23 cellular contexts compared by ENCODE assay signal in the genomic region with DNA sequence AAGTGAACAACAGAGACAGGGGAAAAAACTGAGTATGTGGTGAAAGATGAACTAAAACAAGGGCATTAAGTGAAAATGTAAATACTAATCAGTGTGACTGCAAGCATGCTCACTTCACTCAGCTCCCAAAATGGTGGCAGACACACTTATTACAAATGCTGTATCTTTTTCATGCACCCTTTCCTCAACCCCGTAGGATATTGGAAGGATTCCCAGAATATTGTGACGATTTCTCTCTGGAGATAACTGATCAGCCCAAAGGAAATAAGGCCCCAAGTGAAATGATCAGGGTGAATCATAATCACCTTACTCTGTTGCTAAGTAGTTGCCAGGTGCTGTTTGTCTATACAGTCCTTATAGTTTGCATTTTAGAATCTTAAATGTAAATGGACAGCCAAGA.
"Had no signal": no experiment of that assay in that cellular context is flagged by ENCODE, and none has a peak within 500 bp of the region (broad histone marks: within the 10 kb centered on the region; RNA-seq: fewer than 3 reads in every experiment).

No MANE protein-coding gene starts in this region.

- H3K27me3 Mint-ChIP-seq: activated CD8-positive, alpha-beta T cell treated with anti-CD3 and anti-CD28 coated beads for 36 hours; dendritic cell treated with granulocyte-macrophage colony-stimulating factor and Interleukin-4, amounts not matched to agents 40 ng/mL and 50 ng/mL, for 4 days; T-cell had no signal

- DNase-seq: activated CD4-positive, alpha-beta T cell treated with anti-CD3 and anti-CD28 coated beads for 48 hours; activated CD8-positive, alpha-beta T cell treated with anti-CD3 and anti-CD28 coated beads for 36 hours; activated effector memory CD4-positive, alpha-beta T cell treated with Interleukin-2 at 50 U/mL for 16 hours; activated naive CD4-positive, alpha-beta T cell treated with Interleukin-2 at 50 U/mL for 16 hours; amniotic stem cell; central memory CD4-positive, alpha-beta T cell; endodermal cell; kidney; left colon; natural killer cell; occipital lobe; stimulated activated CD4-positive, alpha-beta T cell treated with anti-CD3 and anti-CD28 coated beads, Interleukin-15, amount 100 ng/mL, for 24 hours; stimulated activated CD4-positive, alpha-beta T cell treated with anti-CD3 and anti-CD28 coated beads, Interleukin-2, amount 100 ng/mL, for 24 hours; stimulated activated naive CD4-positive, alpha-beta T cell treated with Interleukin-2 at 50 U/mL for 16 hours; T-cell had no signal

- H2AFZ ChIP-seq: neural progenitor cell had no signal

- H3K4me3 ChIP-seq: breast epithelium, esophagus muscularis mucosa, neural progenitor cell, right atrium auricular region, smooth muscle cell, tibial nerve had no signal

- H3K36me3 ChIP-seq: breast epithelium had no signal

- H3K4me1 ChIP-seq: breast epithelium, neural progenitor cell had no signal

- H3K9ac ChIP-seq: neural progenitor cell had no signal

- H3K9me3 Mint-ChIP-seq: activated CD8-positive, alpha-beta T cell treated with anti-CD3 and anti-CD28 coated beads for 36 hours; dendritic cell treated with granulocyte-macrophage colony-stimulating factor and Interleukin-4, amounts not matched to agents 40 ng/mL and 50 ng/mL, for 4 days; endodermal cell; natural killer cell; neural progenitor cell; T-cell; T-helper 2 cell treated with Interferon-gamma antibody and Interleukin-4, amounts not matched to agents 5 μg/mL and 100 μg/mL, for 36 hours had no signal

- H3K27me3 ChIP-seq: breast epithelium, esophagus muscularis mucosa, neural progenitor cell, right atrium auricular region, tibial nerve had no signal

- H3K4me1 Mint-ChIP-seq: endodermal cell, natural killer cell, neural progenitor cell had no signal

- H3K27ac Mint-ChIP-seq: activated CD8-positive, alpha-beta T cell treated with anti-CD3 and anti-CD28 coated beads for 36 hours; dendritic cell treated with granulocyte-macrophage colony-stimulating factor and Interleukin-4, amounts not matched to agents 40 ng/mL and 50 ng/mL, for 4 days; natural killer cell; neural progenitor cell; T-cell; T-helper 2 cell treated with Interferon-gamma antibody and Interleukin-4, amounts not matched to agents 5 μg/mL and 100 μg/mL, for 36 hours had no signal

- H3K4me3 Mint-ChIP-seq: activated CD8-positive, alpha-beta T cell treated with anti-CD3 and anti-CD28 coated beads for 36 hours; dendritic cell treated with granulocyte-macrophage colony-stimulating factor and Interleukin-4, amounts not matched to agents 40 ng/mL and 50 ng/mL, for 4 days; endodermal cell; natural killer cell; neural progenitor cell; T-cell; T-helper 2 cell treated with Interferon-gamma antibody and Interleukin-4, amounts not matched to agents 5 μg/mL and 100 μg/mL, for 36 hours had no signal

- H3K9me3 ChIP-seq: breast epithelium, esophagus muscularis mucosa, right atrium auricular region, tibial nerve had no signal

- H3K36me3 Mint-ChIP-seq: natural killer cell had no signal

- H3K4me2 ChIP-seq: neural progenitor cell, smooth muscle cell had no signal

- H3K27ac ChIP-seq: breast epithelium, esophagus muscularis mucosa, neural progenitor cell, right atrium auricular region, tibial nerve had no signal
